ENCODE assay signal across 20 cellular contexts in the genomic region with DNA sequence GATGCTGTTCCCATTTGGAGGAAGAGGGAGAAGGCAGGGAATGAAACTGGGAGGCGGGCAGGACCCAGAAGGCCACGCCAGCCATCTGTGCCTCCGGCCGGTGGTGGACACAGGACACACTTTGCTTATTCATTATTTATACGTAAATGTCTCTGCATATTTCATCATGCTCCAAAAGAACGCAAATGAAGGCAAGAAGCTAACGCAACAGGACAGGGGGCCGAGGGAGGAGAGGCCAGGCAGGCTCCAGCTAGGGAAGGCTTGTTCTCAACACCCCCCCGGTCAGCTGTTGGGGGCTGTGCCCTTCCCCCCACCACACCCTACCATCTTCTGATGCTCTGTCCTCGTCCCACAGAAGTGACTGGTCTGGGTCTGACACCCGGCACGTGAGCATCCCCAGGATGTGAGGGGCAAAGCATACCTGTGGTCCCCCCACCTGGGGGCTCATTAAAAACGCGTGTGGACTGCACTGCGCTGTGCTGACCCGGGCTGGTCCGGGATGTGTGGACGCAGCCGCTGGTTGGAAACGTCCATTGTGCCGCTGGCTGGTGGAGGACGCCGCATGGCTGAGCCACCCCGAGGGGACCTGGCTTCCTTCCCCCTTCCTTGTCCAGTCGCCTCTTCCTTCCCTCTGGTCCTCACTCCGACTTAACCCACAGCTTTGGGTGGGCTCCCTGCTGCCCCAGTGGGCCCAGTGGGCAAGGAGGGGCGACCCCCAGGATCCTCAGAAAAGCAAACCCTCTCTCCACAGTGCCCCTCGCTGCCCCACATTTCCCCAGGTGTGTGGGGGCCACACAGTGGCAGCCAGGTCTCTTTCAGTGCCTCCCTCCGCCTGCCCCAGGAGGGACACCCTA. TPM values are rescaled to one million over a fixed set of nuclear protein-coding genes. Genes with fewer than 3 reads are reported as not detected.
"Had no signal": no experiment of that assay in that cellular context is flagged by ENCODE, and none has a peak within 500 bp of the region (broad histone marks: within the 10 kb centered on the region; RNA-seq: fewer than 3 reads in every experiment).

No MANE protein-coding gene starts in this region.

- H3K27me3 ChIP-seq: ovary, thyroid gland had no signal

- ATAC-seq: activated CD4-positive, CD25-positive, alpha-beta regulatory T cell treated with anti-CD3 and anti-CD28 coated beads, Interleukin-2, amount 50 U/mL, for 24 hours; activated CD8-positive, alpha-beta T cell treated with anti-CD3 and anti-CD28 coated beads, Interleukin-2, amount 10 ng/mL, durations not matched to agents 7 days and 5 days; activated naive CD8-positive, alpha-beta T cell treated with anti-CD3 and anti-CD28 coated beads, Interleukin-2, amount 50 U/mL, for 24 hours; naive thymus-derived CD4-positive, alpha-beta T cell had no signal

- H3K4me3 Mint-ChIP-seq: activated CD4-positive, alpha-beta T cell treated with anti-CD3 and anti-CD28 coated beads, Interleukin-2, amount 10 ng/mL, durations not matched to agents 24 days and 14 days; activated CD8-positive, alpha-beta T cell treated with anti-CD3 and anti-CD28 coated beads, Interleukin-2, amount 10 ng/mL, durations not matched to agents 7 days and 5 days; activated naive CD8-positive, alpha-beta T cell treated with anti-CD3 and anti-CD28 coated beads, Interleukin-2, amount 50 U/mL, for 24 hours; activated T-helper 1 cell treated with anti-CD3 and anti-CD28 coated beads, Interleukin-12 subunit alpha, Interleukin-12 subunit beta, Interleukin-2, Interleukin-4 antibody, amounts not matched to agents 30 ng/mL and 10 ng/mL and 1 ng/mL, durations not matched to agents 14 hours and 24 hours and 36 hours; brain; naive thymus-derived CD4-positive, alpha-beta T cell; stimulated activated naive CD8-positive, alpha-beta T cell treated with anti-CD3 and anti-CD28 coated beads, Interleukin-15, Interleukin-2, amounts not matched to agents 100 ng/mL and 50 ng/mL, for 24 hours had no signal

- H3K27me3 Mint-ChIP-seq: activated CD4-positive, alpha-beta T cell treated with anti-CD3 and anti-CD28 coated beads, Interleukin-2, amount 10 ng/mL, durations not matched to agents 24 days and 14 days had no signal

- H3K27ac Mint-ChIP-seq: activated CD4-positive, alpha-beta T cell treated with anti-CD3 and anti-CD28 coated beads, Interleukin-2, amount 10 ng/mL, durations not matched to agents 24 days and 14 days; activated CD8-positive, alpha-beta T cell treated with anti-CD3 and anti-CD28 coated beads, Interleukin-2, amount 10 ng/mL, durations not matched to agents 7 days and 5 days; activated naive CD8-positive, alpha-beta T cell treated with anti-CD3 and anti-CD28 coated beads, Interleukin-2, amount 50 U/mL, for 24 hours; activated T-helper 1 cell treated with anti-CD3 and anti-CD28 coated beads, Interleukin-12 subunit alpha, Interleukin-12 subunit beta, Interleukin-2, Interleukin-4 antibody, amounts not matched to agents 30 ng/mL and 10 ng/mL and 1 ng/mL, durations not matched to agents 14 hours and 24 hours and 36 hours; naive thymus-derived CD4-positive, alpha-beta T cell; stimulated activated naive CD8-positive, alpha-beta T cell treated with anti-CD3 and anti-CD28 coated beads, Interleukin-15, Interleukin-2, amounts not matched to agents 100 ng/mL and 50 ng/mL, for 24 hours had no signal

- H3K9me3 ChIP-seq: ovary, prostate gland, thyroid gland had no signal

- H3K4me1 Mint-ChIP-seq: activated CD4-positive, alpha-beta T cell treated with anti-CD3 and anti-CD28 coated beads, Interleukin-2, amount 10 ng/mL, durations not matched to agents 24 days and 14 days; activated naive CD8-positive, alpha-beta T cell treated with anti-CD3 and anti-CD28 coated beads, Interleukin-2, amount 50 U/mL, for 24 hours; naive thymus-derived CD4-positive, alpha-beta T cell had no signal

- H3K9me3 Mint-ChIP-seq: activated CD4-positive, alpha-beta T cell treated with anti-CD3 and anti-CD28 coated beads, Interleukin-2, amount 10 ng/mL, durations not matched to agents 24 days and 14 days; activated naive CD8-positive, alpha-beta T cell treated with anti-CD3 and anti-CD28 coated beads, Interleukin-2, amount 50 U/mL, for 24 hours; activated T-helper 1 cell treated with anti-CD3 and anti-CD28 coated beads, Interleukin-12 subunit alpha, Interleukin-12 subunit beta, Interleukin-2, Interleukin-4 antibody, amounts not matched to agents 30 ng/mL and 10 ng/mL and 1 ng/mL, durations not matched to agents 14 hours and 24 hours and 36 hours; naive thymus-derived CD4-positive, alpha-beta T cell; stimulated activated naive CD8-positive, alpha-beta T cell treated with anti-CD3 and anti-CD28 coated beads, Interleukin-15, Interleukin-2, amounts not matched to agents 100 ng/mL and 50 ng/mL, for 24 hours had no signal

- H3K27ac ChIP-seq: ovary, prostate gland, thyroid gland had no signal

- H3K4me1 ChIP-seq: prostate gland, thyroid gland had no signal

- H3K36me3 Mint-ChIP-seq: brain; naive thymus-derived CD4-positive, alpha-beta T cell had no signal

- DNase-seq: activated CD4-positive, alpha-beta T cell treated with anti-CD3 and anti-CD28 coated beads, Interleukin-2, amount 10 ng/mL, durations not matched to agents 24 days and 14 days; activated CD8-positive, alpha-beta T cell treated with anti-CD3 and anti-CD28 coated beads, Interleukin-2, amount 10 ng/mL, durations not matched to agents 7 days and 5 days; activated gamma-delta T cell; activated naive CD4-positive, alpha-beta T cell treated with anti-CD3 and anti-CD28 coated beads, Interleukin-2, amount 50 U/mL, for 16 hours; activated naive CD8-positive, alpha-beta T cell treated with anti-CD3 and anti-CD28 coated beads, Interleukin-2, amount 50 U/mL, for 24 hours; caudate nucleus; effector memory CD4-positive, alpha-beta T cell; naive thymus-derived CD4-positive, alpha-beta T cell; substantia nigra; thyroid gland had no signal

- H3K4me3 ChIP-seq: lung, ovary, prostate gland, thyroid gland had no signal

- H3K36me3 ChIP-seq: ovary, prostate gland, thyroid gland had no signal

RNA-seq across cellular contexts. Expression of a gene that starts 46.4 kb away (rescaled TPM):
- total RNA-seq: activated CD4-positive, alpha-beta T cell treated with anti-CD3 and anti-CD28 coated beads, Interleukin-2, amount 10 ng/mL, durations not matched to agents 24 days and 14 days; dermis microvascular lymphatic vessel endothelial cell; naive thymus-derived CD4-positive, alpha-beta T cell; ovary; prostate gland; right cardiac atrium; T-helper 2 cell treated with Interferon-gamma antibody and Interleukin-4, amounts not matched to agents 100 ng/mL and 5 ng/mL, for 36 hours; thyroid gland had no signal
